In the genomic region with DNA sequence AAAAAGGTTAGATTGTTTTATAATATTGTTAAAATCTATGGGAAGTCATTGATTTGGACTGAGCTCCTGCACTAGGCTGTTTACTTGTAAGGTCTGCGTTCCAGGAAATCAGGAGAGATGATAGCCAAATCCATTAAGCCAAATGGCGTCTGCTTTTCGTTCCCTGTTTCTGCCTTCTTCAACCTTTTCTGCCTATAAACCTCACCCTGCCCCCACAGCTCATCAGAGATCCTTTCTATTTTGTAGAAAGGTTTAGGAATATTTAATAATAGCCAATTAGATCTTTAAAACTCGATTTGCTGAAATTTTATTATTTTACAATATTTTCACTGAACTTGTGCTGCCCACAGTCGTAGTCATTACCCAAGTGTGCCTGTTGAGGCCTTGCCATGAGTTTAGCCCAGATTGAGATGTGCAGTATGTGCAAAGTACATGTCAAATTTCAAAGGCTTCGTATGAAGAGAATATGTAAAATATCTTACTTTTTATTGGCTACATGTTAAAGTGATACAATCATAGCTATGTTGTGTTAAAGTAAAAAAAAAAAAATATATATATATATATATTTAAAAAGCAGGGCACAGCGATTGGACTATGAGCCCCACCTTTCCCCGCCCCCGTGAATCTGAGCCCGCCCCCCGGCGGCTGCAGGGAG, we compare ENCODE assay signal across 7 cellular contexts. TPM values are rescaled to one million over a fixed set of nuclear protein-coding genes. Genes with fewer than 3 reads are reported as not detected.
DNase-seq lines count a peak whose midpoint lies in the region; ATAC-seq and TF ChIP-seq lines count a peak whose summit lies in the region.

No MANE protein-coding gene starts in this region.

- H3K27ac ChIP-seq in SK-N-MC (0 out of 2 replicates have a peak overlapping the region, but pooled peaks have one; percentile 17), liver (ENCODE audit: low read depth in 1 of 2, low read length in 2 of 2) (no peak overlapping the region)

- no peaks in the 10 kb centered on the region for H3K27me3 ChIP-seq in liver (ENCODE audit: control insufficient read depth in 4 of 4, insufficient read depth in 4 of 4, low read length in 3 of 4)

- TF ChIP-seq RAD21 in liver (IDR thresholded peaks at IDR 0.05): no peak

- WGBS in liver: 16% methylated on average over 12 of the region's 12 CpGs

- no peak overlapping the region for H3K4me3 ChIP-seq in SK-N-MC
- H3K4me3 ChIP-seq in liver (ENCODE audit: low read depth in 1 of 3, low read length in 3 of 3): peak overlapping the region in 1 of 3 donors; percentile 89

- H3K9ac ChIP-seq in SK-N-MC (ENCODE audit: insufficient read length) (no peak overlapping the region), liver (ENCODE audit: low read depth in 1 of 2, low read length in 2 of 2) (no peak overlapping the region)

- ATAC-seq in GM18861 (IDR thresholded peaks at IDR 0.05; ENCODE audit: unreplicated experiment) (peak; percentile 13), HG02885 (IDR thresholded peaks at IDR 0.05; ENCODE audit: poor library complexity, unreplicated experiment) (peak; percentile 6)

- H3K36me3 ChIP-seq in SK-N-MC (ENCODE audit: insufficient read depth, low read length): peaks cover 15% of the 10 kb centered on the region; the same call in 1 of the 2 replicates
- H3K36me3 ChIP-seq in liver (ENCODE audit: control insufficient read depth in 4 of 4, insufficient read depth in 3 of 4, low read depth in 1 of 4, low read length in 3 of 4): peaks cover 3 to 8% (median 5%) of the 10 kb centered on the region in 4 donors

- H3K4me1 ChIP-seq in liver (ENCODE audit: control insufficient read depth in 4 of 4, insufficient read depth in 4 of 4, low read length in 3 of 4): peaks cover 6 to 22% (median 15%) of the 10 kb centered on the region in 4 donors

- DNase-seq in SK-N-MC (ENCODE audit: low read depth, low spot score) (no peak), 8988T (no peak), epidermal melanocyte (ENCODE audit: insufficient read length, low spot score) (no peak), COR-L47 (lab: John Stamatoyannopoulos, UW) (no peak)

- no peak for TF ChIP-seq CTCF in liver (IDR thresholded peaks at IDR 0.05; ENCODE audit: low read depth, low read length, missing input control)

- no peaks in the 10 kb centered on the region for H3K9me3 ChIP-seq in SK-N-MC (ENCODE audit: low read depth, low read length)
- no peaks in the 10 kb centered on the region for H3K9me3 ChIP-seq in liver (ENCODE audit: control insufficient read depth in 4 of 4, low read length in 3 of 4)

TF ChIP-seq in liver, 16 proteins besides CTCF, POLR2A, EP300 and RAD21:
- no peak for TF ChIP-seq NR2F2 (IDR thresholded peaks at IDR 0.05)
- TF ChIP-seq FOXA1 (IDR thresholded peaks at IDR 0.05): no peak
- TF ChIP-seq TAF1 (conservative IDR thresholded peaks at IDR 0.05): no peak
- TF ChIP-seq JUND (IDR thresholded peaks at IDR 0.05): no peak
- TF ChIP-seq FOXA2 (IDR thresholded peaks at IDR 0.05): no peak
- peak; percentile 48 for TF ChIP-seq YY1 (IDR thresholded peaks at IDR 0.05)
- TF ChIP-seq, protein P1, sequence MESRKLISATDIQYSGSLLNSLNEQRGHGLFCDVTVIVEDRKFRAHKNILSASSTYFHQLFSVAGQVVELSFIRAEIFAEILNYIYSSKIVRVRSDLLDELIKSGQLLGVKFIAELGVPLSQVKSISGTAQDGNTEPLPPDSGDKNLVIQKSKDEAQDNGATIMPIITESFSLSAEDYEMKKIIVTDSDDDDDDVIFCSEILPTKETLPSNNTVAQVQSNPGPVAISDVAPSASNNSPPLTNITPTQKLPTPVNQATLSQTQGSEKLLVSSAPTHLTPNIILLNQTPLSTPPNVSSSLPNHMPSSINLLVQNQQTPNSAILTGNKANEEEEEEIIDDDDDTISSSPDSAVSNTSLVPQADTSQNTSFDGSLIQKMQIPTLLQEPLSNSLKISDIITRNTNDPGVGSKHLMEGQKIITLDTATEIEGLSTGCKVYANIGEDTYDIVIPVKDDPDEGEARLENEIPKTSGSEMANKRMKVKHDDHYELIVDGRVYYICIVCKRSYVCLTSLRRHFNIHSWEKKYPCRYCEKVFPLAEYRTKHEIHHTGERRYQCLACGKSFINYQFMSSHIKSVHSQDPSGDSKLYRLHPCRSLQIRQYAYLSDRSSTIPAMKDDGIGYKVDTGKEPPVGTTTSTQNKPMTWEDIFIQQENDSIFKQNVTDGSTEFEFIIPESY (IDR thresholded peaks at IDR 0.05): no peak
- no peak for TF ChIP-seq GABPA (IDR thresholded peaks at IDR 0.05 in 1 of 2, conservative IDR thresholded peaks at IDR 0.05 in 1 of 2)
- TF ChIP-seq, protein P2, sequence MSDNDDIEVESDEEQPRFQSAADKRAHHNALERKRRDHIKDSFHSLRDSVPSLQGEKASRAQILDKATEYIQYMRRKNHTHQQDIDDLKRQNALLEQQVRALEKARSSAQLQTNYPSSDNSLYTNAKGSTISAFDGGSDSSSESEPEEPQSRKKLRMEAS (IDR thresholded peaks at IDR 0.05): no peak
- peak; percentile 9 for TF ChIP-seq SP1 (IDR thresholded peaks at IDR 0.05)
- TF ChIP-seq RXRA (IDR thresholded peaks at IDR 0.05): no peak
- TF ChIP-seq, protein P3, sequence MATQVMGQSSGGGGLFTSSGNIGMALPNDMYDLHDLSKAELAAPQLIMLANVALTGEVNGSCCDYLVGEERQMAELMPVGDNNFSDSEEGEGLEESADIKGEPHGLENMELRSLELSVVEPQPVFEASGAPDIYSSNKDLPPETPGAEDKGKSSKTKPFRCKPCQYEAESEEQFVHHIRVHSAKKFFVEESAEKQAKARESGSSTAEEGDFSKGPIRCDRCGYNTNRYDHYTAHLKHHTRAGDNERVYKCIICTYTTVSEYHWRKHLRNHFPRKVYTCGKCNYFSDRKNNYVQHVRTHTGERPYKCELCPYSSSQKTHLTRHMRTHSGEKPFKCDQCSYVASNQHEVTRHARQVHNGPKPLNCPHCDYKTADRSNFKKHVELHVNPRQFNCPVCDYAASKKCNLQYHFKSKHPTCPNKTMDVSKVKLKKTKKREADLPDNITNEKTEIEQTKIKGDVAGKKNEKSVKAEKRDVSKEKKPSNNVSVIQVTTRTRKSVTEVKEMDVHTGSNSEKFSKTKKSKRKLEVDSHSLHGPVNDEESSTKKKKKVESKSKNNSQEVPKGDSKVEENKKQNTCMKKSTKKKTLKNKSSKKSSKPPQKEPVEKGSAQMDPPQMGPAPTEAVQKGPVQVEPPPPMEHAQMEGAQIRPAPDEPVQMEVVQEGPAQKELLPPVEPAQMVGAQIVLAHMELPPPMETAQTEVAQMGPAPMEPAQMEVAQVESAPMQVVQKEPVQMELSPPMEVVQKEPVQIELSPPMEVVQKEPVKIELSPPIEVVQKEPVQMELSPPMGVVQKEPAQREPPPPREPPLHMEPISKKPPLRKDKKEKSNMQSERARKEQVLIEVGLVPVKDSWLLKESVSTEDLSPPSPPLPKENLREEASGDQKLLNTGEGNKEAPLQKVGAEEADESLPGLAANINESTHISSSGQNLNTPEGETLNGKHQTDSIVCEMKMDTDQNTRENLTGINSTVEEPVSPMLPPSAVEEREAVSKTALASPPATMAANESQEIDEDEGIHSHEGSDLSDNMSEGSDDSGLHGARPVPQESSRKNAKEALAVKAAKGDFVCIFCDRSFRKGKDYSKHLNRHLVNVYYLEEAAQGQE (IDR thresholded peaks at IDR 0.05): no peak
- TF ChIP-seq HNF4G (IDR thresholded peaks at IDR 0.05): no peak
- no peak for TF ChIP-seq EGR1 (IDR thresholded peaks at IDR 0.05; ENCODE audit: low read depth in 2 of 2)
- TF ChIP-seq, protein P4, sequence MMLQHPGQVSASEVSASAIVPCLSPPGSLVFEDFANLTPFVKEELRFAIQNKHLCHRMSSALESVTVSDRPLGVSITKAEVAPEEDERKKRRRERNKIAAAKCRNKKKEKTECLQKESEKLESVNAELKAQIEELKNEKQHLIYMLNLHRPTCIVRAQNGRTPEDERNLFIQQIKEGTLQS (IDR thresholded peaks at IDR 0.05): no peak
- TF ChIP-seq HNF4A (conservative IDR thresholded peaks at IDR 0.05): peak; percentile 42 to 43

RNA-seq across cellular contexts. Expression of a gene that starts 0.4 kb away (rescaled TPM):
- total RNA-seq in liver: 10 to 100 TPM; 44.6 to 53.8 TPM
- 10 to 100 TPM; 31.8 to 43.8 TPM for polyA plus RNA-seq in liver

RNA-seq across cellular contexts. Expression of a gene that starts 3.9 kb away (rescaled TPM):
- total RNA-seq in liver: 10 to 100 TPM; 11.5 to 16.4 TPM
- polyA plus RNA-seq in liver: 10 to 100 TPM; 12.0 to 13.1 TPM

RNA-seq across cellular contexts. Expression of a gene that starts 47.2 kb away (rescaled TPM):
- total RNA-seq in liver: 10 to 100 TPM; 41.6 to 59.3 TPM
- 10 to 100 TPM; 20.4 to 36.9 TPM for polyA plus RNA-seq in liver
